Comparison of ENCODE assay signal across 37 cellular contexts in the genomic region with DNA sequence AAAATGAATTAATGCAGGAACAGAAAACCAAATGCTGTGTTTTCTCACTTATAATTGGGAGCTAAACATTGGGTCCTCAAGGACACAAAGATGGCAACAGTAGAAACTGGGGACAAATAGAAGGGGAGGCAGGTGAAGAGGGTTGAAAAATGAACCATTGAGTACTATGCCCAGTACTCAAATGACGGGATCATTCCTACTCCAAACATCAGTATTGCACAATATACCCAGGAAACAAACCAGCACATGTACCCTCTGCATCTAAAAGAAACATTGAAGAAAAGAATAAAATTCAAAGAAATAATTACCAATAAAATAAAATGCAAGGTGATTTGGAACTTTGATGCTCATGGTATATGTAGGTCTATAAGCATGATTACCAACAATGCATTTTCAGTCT.
DNase-seq lines count a peak whose midpoint lies in the region; ATAC-seq, FAIRE-seq and TF ChIP-seq lines count a peak whose summit lies in the region.
"Had no signal": no experiment of that assay in that cellular context is flagged by ENCODE, and none has a peak within 500 bp of the region (broad histone marks: within the 10 kb centered on the region; RNA-seq: fewer than 3 reads in every experiment).

No MANE protein-coding gene starts in this region.

- H4K8ac ChIP-seq in IMR-90 (ENCODE audit: low read depth in 2 of 2, low read length in 2 of 2) (no peak overlapping the region), H1 (ENCODE audit: extremely low read depth, insufficient read depth, low read length) (no peak overlapping the region)

- no peak overlapping the region for H3K4ac ChIP-seq in IMR-90 (ENCODE audit: low read depth, low read length)
- no peak overlapping the region for H3K4ac ChIP-seq in H1 (replicated peaks; ENCODE audit: insufficient read length, low read depth, low read length)

- no peak for TF ChIP-seq POLR2A in HepG2 (IDR thresholded peaks at IDR 0.05; ENCODE audit: insufficient read depth in 1 of 2, low read depth in 2 of 2, low read length in 2 of 2)
- TF ChIP-seq POLR2A in right lobe of liver (IDR thresholded peaks at IDR 0.05): no peak
- no peak for TF ChIP-seq POLR2A in IMR-90 (IDR thresholded peaks at IDR 0.05; ENCODE audit: low read depth, low read length)
- no peak for TF ChIP-seq POLR2A in H1 (IDR thresholded peaks at IDR 0.05; ENCODE audit: control extremely low read depth in 1 of 2, low read depth in 2 of 2, low read length in 2 of 2)

- H3K14ac ChIP-seq in IMR-90 (replicated peaks; ENCODE audit: low read depth, low read length): no peak overlapping the region
- no peak overlapping the region for H3K14ac ChIP-seq in H1 (ENCODE audit: insufficient read length)

- H2AFZ ChIP-seq in HepG2 (ENCODE audit: low read length) (no peak overlapping the region), IMR-90 (replicated peaks; ENCODE audit: low read length, poor library complexity) (no peak overlapping the region), H1 (ENCODE audit: low read length) (no peak overlapping the region)

- no peak overlapping the region for H3K27ac Mint-ChIP-seq in immature natural killer cell
- H3K27ac Mint-ChIP-seq: B cell; CD14-positive monocyte; CD4-positive, alpha-beta memory T cell; CD4-positive, alpha-beta T cell; CD4-positive, CD25-positive, alpha-beta regulatory T cell; CD8-positive, alpha-beta memory T cell; CD8-positive, alpha-beta T cell had no signal

- no TSS peak for BruUV-seq in HepG2 (replicated peaks; lab: Mats Ljungman, UMichigan)
- no TSS peak for BruUV-seq in IMR-90 (replicated peaks; lab: Mats Ljungman, UMichigan)

- no peaks in the 10 kb centered on the region for H4K20me1 ChIP-seq in HepG2 (ENCODE audit: insufficient read depth, low read length)
- no peaks in the 10 kb centered on the region for H4K20me1 ChIP-seq in IMR-90 (ENCODE audit: insufficient read depth, low read length)
- H4K20me1 ChIP-seq in H1 (replicated peaks in 1 of 2; ENCODE audit: control insufficient read depth in 1 of 2, insufficient read depth in 2 of 2, low read length in 2 of 2): no peaks in the 10 kb centered on the region
- H4K20me1 ChIP-seq: BLaER1; BLaER1 treated with 17β-estradiol and CSF1 and Interleukin-3, amounts not matched to agents 10 nM and 100 nM had no signal

- H4K91ac ChIP-seq in IMR-90 (ENCODE audit: insufficient read depth, low read depth, low read length) (no peak overlapping the region), H1 (replicated peaks; ENCODE audit: insufficient read length, low read length) (no peak overlapping the region)

- H3K56ac ChIP-seq in IMR-90 (ENCODE audit: extremely low read depth, insufficient read depth, low read length): no peak overlapping the region
- no peak overlapping the region for H3K56ac ChIP-seq in H1 (replicated peaks; ENCODE audit: insufficient read length, low read depth, low read length)

- H2AK9ac ChIP-seq in IMR-90 (replicated peaks; ENCODE audit: low read depth, low read length, poor library complexity): no peak overlapping the region

- POLR2A ChIA-PET in HepG2 (lab: Yijun Ruan, JAX): no interaction called here
- POLR2A ChIA-PET in IMR-90 (lab: Charles Lee; ENCODE audit: unreplicated experiment): no interaction called here
- POLR2A ChIA-PET in H1 (lab: Charles Lee; ENCODE audit: partially characterized antibody): no interaction called here

- H3K27ac ChIP-seq in HepG2 (ENCODE audit: extremely low read length, insufficient read depth, low read length) (no peak overlapping the region), right lobe of liver (no peak overlapping the region), IMR-90 (ENCODE audit: insufficient read depth, low read length) (no peak overlapping the region), H1 (ENCODE audit: low read depth, low read length) (no peak overlapping the region), upper lobe of right lung (no peak overlapping the region)
- H3K27ac ChIP-seq: 22Rv1; A549; BLaER1; BLaER1 treated with 17β-estradiol and CSF1 and Interleukin-3, amounts not matched to agents 10 nM and 100 nM; C4-2B had no signal

- dilution Hi-C loops in IMR-90 (cut with HindIII; ENCODE audit: low sequenced_read_pairs, unreplicated experiment): no loop called here

- H3K9me3 Mint-ChIP-seq in immature natural killer cell: peaks cover 4 to 40% (median 12%) of the 10 kb centered on the region in 6 donors
- H3K9me3 Mint-ChIP-seq: CD8-positive, alpha-beta T cell had no signal

- H4K5ac ChIP-seq in IMR-90 (ENCODE audit: low read depth, low read length) (no peak overlapping the region), H1 (ENCODE audit: insufficient read length, low read depth, low read length) (no peak overlapping the region)

- no peaks in the 10 kb centered on the region for H3K9me1 ChIP-seq in IMR-90 (ENCODE audit: insufficient read depth, low read length)

- ATAC-seq in HepG2: no peak
- no peak for ATAC-seq in right lobe of liver
- no peak for ATAC-seq in IMR-90 (ENCODE audit: low read depth)
- no peak for ATAC-seq in upper lobe of right lung
- ATAC-seq: A549; CD8-positive, alpha-beta T cell had no signal

- H3K9ac ChIP-seq in HepG2 (ENCODE audit: insufficient read depth, low read depth, low read length) (no peak overlapping the region), IMR-90 (ENCODE audit: low read depth, low read length) (no peak overlapping the region), H1 (replicated peaks in 1 of 4; ENCODE audit: extremely low read depth in 1 of 4, low read depth in 3 of 4, low read length in 3 of 4) (no peak overlapping the region)
- H3K9ac ChIP-seq: BLaER1; BLaER1 treated with 17β-estradiol and CSF1 and Interleukin-3, amounts not matched to agents 10 nM and 100 nM had no signal

- no peak for TF ChIP-seq RAD21 in HepG2 (CRISPR knock-in tag; IDR thresholded peaks at IDR 0.05)
- no peak for TF ChIP-seq RAD21 in IMR-90 (IDR thresholded peaks at IDR 0.05; ENCODE audit: low read length)
- no peak for TF ChIP-seq RAD21 in Ishikawa (IDR thresholded peaks at IDR 0.05; ENCODE audit: low read depth)
- no peak for TF ChIP-seq RAD21 in H1 (IDR thresholded peaks at IDR 0.05 in 1 of 2, conservative IDR thresholded peaks at IDR 0.05 in 1 of 2; ENCODE audit: low read depth in 2 of 2, low read length in 2 of 2)

- H2BK5ac ChIP-seq in IMR-90 (ENCODE audit: low read depth, low read length, poor library complexity, severe bottlenecking) (no peak overlapping the region), H1 (ENCODE audit: low read depth, low read length) (no peak overlapping the region)

- H3K4me1 Mint-ChIP-seq in immature natural killer cell: no peaks in the 10 kb centered on the region
- H3K4me1 Mint-ChIP-seq: B cell; CD14-positive monocyte; CD4-positive, alpha-beta memory T cell; CD4-positive, CD25-positive, alpha-beta regulatory T cell; CD8-positive, alpha-beta memory T cell had no signal

- no peak overlapping the region for H2BK12ac ChIP-seq in H1 (ENCODE audit: low read depth, low read length)

- FAIRE-seq in HepG2 (lab: Jason Lieb, UNC) (no peak), H1 (lab: Jason Lieb, UNC) (no peak)
- FAIRE-seq: A204.1, A549, D721Med had no signal

- H3K9me3 ChIP-seq in HepG2 (ENCODE audit: low read length): no peaks in the 10 kb centered on the region
- no peaks in the 10 kb centered on the region for H3K9me3 ChIP-seq in right lobe of liver
- no peaks in the 10 kb centered on the region for H3K9me3 ChIP-seq in IMR-90 (ENCODE audit: control insufficient read depth, insufficient read depth, low read length)
- no peaks in the 10 kb centered on the region for H3K9me3 ChIP-seq in H1 (ENCODE audit: insufficient read depth in 2 of 2, low read depth in 1 of 2, low read length in 1 of 2)
- no peaks in the 10 kb centered on the region for H3K9me3 ChIP-seq in upper lobe of right lung
- H3K9me3 ChIP-seq: A549; BE2C; BLaER1; BLaER1 treated with 17β-estradiol and CSF1 and Interleukin-3, amounts not matched to agents 10 nM and 100 nM; Caco-2 had no signal

- H2AK5ac ChIP-seq in IMR-90 (ENCODE audit: low read depth, low read length) (no peak overlapping the region), H1 (ENCODE audit: low read depth, low read length) (no peak overlapping the region)

- H3K79me1 ChIP-seq in IMR-90 (ENCODE audit: low read depth in 1 of 2, low read length in 2 of 2) (no peaks in the 10 kb centered on the region), H1 (ENCODE audit: low read depth, low read length) (no peaks in the 10 kb centered on the region)

- TF ChIP-seq EP300 in HepG2 (IDR thresholded peaks at IDR 0.05; ENCODE audit: low read depth in 2 of 2, low read length in 2 of 2) (no peak), HepG2 (CRISPR knock-in tag; IDR thresholded peaks at IDR 0.05; ENCODE audit: borderline replicate concordance) (no peak), Ishikawa (IDR thresholded peaks at IDR 0.05; ENCODE audit: borderline replicate concordance) (no peak), H1 (IDR thresholded peaks at IDR 0.05; ENCODE audit: borderline replicate concordance in 1 of 2, low read depth in 2 of 2, low read length in 2 of 2) (no peak)

- no peak overlapping the region for H3K4me3 ChIP-seq in HepG2 (replicated peaks in 1 of 3; ENCODE audit: insufficient read depth in 1 of 3, low read depth in 2 of 3, low read length in 3 of 3)
- no peak overlapping the region for H3K4me3 ChIP-seq in right lobe of liver
- no peak overlapping the region for H3K4me3 ChIP-seq in IMR-90 (ENCODE audit: insufficient read depth, low read depth, low read length)
- no peak overlapping the region for H3K4me3 ChIP-seq in H1 (ENCODE audit: extremely low read depth in 1 of 4, insufficient read depth in 2 of 4, low read depth in 3 of 4, low read length in 4 of 4)
- H3K4me3 ChIP-seq in upper lobe of right lung: no peak overlapping the region
- H3K4me3 ChIP-seq: A549; BLaER1; BLaER1 treated with 17β-estradiol and CSF1 and Interleukin-3, amounts not matched to agents 10 nM and 100 nM had no signal

- H2BK15ac ChIP-seq in IMR-90 (ENCODE audit: low read depth, low read length) (no peak overlapping the region), H1 (ENCODE audit: low read length) (no peak overlapping the region)

- 85% methylated on average over 1 of the region's 1 CpG for WGBS in HepG2 (ENCODE audit: low lambda C conversion rate)
- WGBS in right lobe of liver (ENCODE audit: insufficient coverage, low coverage, low lambda C conversion rate, missing lambda C conversion rate): 45% methylated on average over 1 of the region's 1 CpG
- no CpG with 5 or more reads among the region's 1 CpG for WGBS in IMR-90 (ENCODE audit: extremely low coverage in 2 of 2, insufficient read length in 1 of 2), 2 experiments
- 88% methylated on average over 1 of the region's 1 CpG; no CpG with 5 or more reads in 1 of the 2 experiments for WGBS in H1 (ENCODE audit: extremely low coverage in 1 of 2, insufficient coverage in 1 of 2, insufficient read length in 1 of 2, insufficient replicate concordance in 2 of 2, low coverage in 1 of 2, low lambda C conversion rate in 2 of 2, missing lambda C conversion rate in 1 of 2), 2 experiments

- H3K18ac ChIP-seq in IMR-90 (ENCODE audit: low read depth, low read length) (no peak overlapping the region), H1 (ENCODE audit: extremely low read depth, low read length) (no peak overlapping the region)

- H3K4me2 ChIP-seq in HepG2 (ENCODE audit: low read depth, low read length) (no peak overlapping the region), IMR-90 (ENCODE audit: low read depth, low read length) (no peak overlapping the region), H1 (ENCODE audit: insufficient read depth in 1 of 2, low read depth in 2 of 2, low read length in 2 of 2) (no peak overlapping the region)
- H3K4me2 ChIP-seq: A549; BLaER1; BLaER1 treated with 17β-estradiol and CSF1 and Interleukin-3, amounts not matched to agents 10 nM and 100 nM had no signal

- CTCF ChIA-PET in HepG2 (lab: Yijun Ruan, JAX; ENCODE audit: low intra/inter-chr PET ratio, low total read pairs): no interaction called here
- CTCF ChIA-PET in IMR-90 (lab: Yijun Ruan, JAX): no interaction called here
- CTCF ChIA-PET in H1 (lab: Charles Lee; ENCODE audit: partially characterized antibody): no interaction called here

- no peaks in the 10 kb centered on the region for H3K27me3 ChIP-seq in HepG2 (ENCODE audit: control insufficient read depth in 1 of 2, insufficient read depth in 2 of 2, low read length in 2 of 2)
- no peaks in the 10 kb centered on the region for H3K27me3 ChIP-seq in right lobe of liver
- no peaks in the 10 kb centered on the region for H3K27me3 ChIP-seq in IMR-90 (ENCODE audit: control insufficient read depth, insufficient read depth, low read length)
- H3K27me3 ChIP-seq in H1 (replicated peaks in 1 of 4; ENCODE audit: control insufficient read depth in 3 of 4, extremely low read depth in 1 of 4, insufficient read depth in 3 of 4, low read length in 3 of 4): no peaks in the 10 kb centered on the region
- H3K27me3 ChIP-seq in upper lobe of right lung: no peaks in the 10 kb centered on the region
- H3K27me3 ChIP-seq: BE2C; BLaER1; BLaER1 treated with 17β-estradiol and CSF1 and Interleukin-3, amounts not matched to agents 10 nM and 100 nM had no signal

- H2BK20ac ChIP-seq in IMR-90 (ENCODE audit: low read depth, low read length): no peak overlapping the region
- H2BK20ac ChIP-seq in H1 (ENCODE audit: low read length): no peak overlapping the region

- intact Hi-C loops in HepG2 (cut with micrococcal nuclease; ENCODE audit: unreplicated experiment): no loop called here
- intact Hi-C loops in right lobe of liver (cut with DNase I): no loop called here
- intact Hi-C loops in IMR-90 (cut with micrococcal nuclease): no loop called here
- intact Hi-C loops in upper lobe of right lung (cut with DNase I): no loop called here

- no peak for TF ChIP-seq CTCF in HepG2 (CRISPR knock-in tag; IDR thresholded peaks at IDR 0.05)
- no peak for TF ChIP-seq CTCF in right lobe of liver (IDR thresholded peaks at IDR 0.05)
- no peak for TF ChIP-seq CTCF in IMR-90 (conservative IDR thresholded peaks at IDR 0.05; ENCODE audit: low read depth, low read length)
- no peak for TF ChIP-seq CTCF in H1 (IDR thresholded peaks at IDR 0.05; ENCODE audit: control extremely low read depth in 1 of 3, insufficient read depth in 1 of 3, low read depth in 1 of 3, low read length in 3 of 3)
- TF ChIP-seq CTCF in upper lobe of right lung (IDR thresholded peaks at IDR 0.05): no peak

- H2BK120ac ChIP-seq in IMR-90 (ENCODE audit: low read depth, low read length): no peak overlapping the region
- H2BK120ac ChIP-seq in H1 (replicated peaks; ENCODE audit: low read depth, low read length): no peak overlapping the region

- H3K27me3 Mint-ChIP-seq in immature natural killer cell (ENCODE audit: low read depth in 3 of 3): no peaks in the 10 kb centered on the region
- H3K27me3 Mint-ChIP-seq: B cell; CD4-positive, alpha-beta memory T cell; CD4-positive, alpha-beta T cell; CD4-positive, CD25-positive, alpha-beta regulatory T cell; CD8-positive, alpha-beta memory T cell had no signal

- in situ Hi-C loops in HepG2 (cut with HindIII; ENCODE audit: extremely low pct_ligation_motif_present, low pct_unique_long_range_greater_than_20kb): no loop called here
- in situ Hi-C loops in IMR-90 (cut with MboI; ENCODE audit: low sequenced_read_pairs): no loop called here

- H3K4me1 ChIP-seq in HepG2 (ENCODE audit: insufficient read depth, low read length) (peaks cover 19% of the 10 kb centered on the region), right lobe of liver (peaks cover 0 to 12% (median 2%) of the 10 kb centered on the region in 4 donors), IMR-90 (ENCODE audit: control insufficient read depth, insufficient read depth, low read length) (no peaks in the 10 kb centered on the region), H1 (replicated peaks in 1 of 4; ENCODE audit: control insufficient read depth in 3 of 4, insufficient read depth in 4 of 4, low read length in 3 of 4) (no peaks in the 10 kb centered on the region), upper lobe of right lung (no peaks in the 10 kb centered on the region)
- H3K4me1 ChIP-seq: BE2C; BLaER1; BLaER1 treated with 17β-estradiol and CSF1 and Interleukin-3, amounts not matched to agents 10 nM and 100 nM had no signal

- no peak overlapping the region for H3K4me3 Mint-ChIP-seq in immature natural killer cell
- H3K4me3 Mint-ChIP-seq: B cell; CD14-positive monocyte; CD4-positive, alpha-beta memory T cell; CD4-positive, alpha-beta T cell; CD4-positive, CD25-positive, alpha-beta regulatory T cell; CD8-positive, alpha-beta memory T cell; CD8-positive, alpha-beta T cell had no signal

- H3K36me3 ChIP-seq in HepG2 (replicated peaks in 1 of 2; ENCODE audit: control insufficient read depth in 1 of 2, insufficient read depth in 2 of 2, low read length in 2 of 2): no peaks in the 10 kb centered on the region
- no peaks in the 10 kb centered on the region for H3K36me3 ChIP-seq in right lobe of liver
- H3K36me3 ChIP-seq in IMR-90 (ENCODE audit: control insufficient read depth, insufficient read depth, low read length): no peaks in the 10 kb centered on the region
- no peaks in the 10 kb centered on the region for H3K36me3 ChIP-seq in H1 (ENCODE audit: control insufficient read depth in 2 of 4, insufficient read depth in 4 of 4, low read length in 3 of 4)
- no peaks in the 10 kb centered on the region for H3K36me3 ChIP-seq in upper lobe of right lung
- H3K36me3 ChIP-seq: BE2C; BLaER1; BLaER1 treated with 17β-estradiol and CSF1 and Interleukin-3, amounts not matched to agents 10 nM and 100 nM had no signal

- H3K23ac ChIP-seq in IMR-90 (ENCODE audit: low read depth, low read length) (no peak overlapping the region), H1 (ENCODE audit: insufficient read length) (no peak overlapping the region)

- DNase-seq in HepG2 (ENCODE audit: low spot score) (no peak), right lobe of liver (no peak), IMR-90 (no peak), H1 (ENCODE audit: low read depth in 1 of 2, low spot score in 2 of 2) (no peak), immature natural killer cell (no peak), cortex of kidney (lab: John Stamatoyannopoulos, UW) (no peak), upper lobe of right lung (no peak)
- DNase-seq: 8988T; ACHN; AML-193; BE2C; C1 segment of cervical spinal cord; Caco-2; Calu3; CD4-positive, alpha-beta memory T cell; CD4-positive, alpha-beta T cell; CD4-positive, CD25-positive, alpha-beta regulatory T cell; CD8-positive, alpha-beta memory T cell; CD8-positive, alpha-beta T cell; COR-L47; DMS 273 treated with DMSO at 0.1 percent for 48 hours; DMS153; DMS53; DMS79; DMS79 treated with DMSO at 0.1 percent for 48 hours; DND-41; EL had no signal

- H3K36me3 Mint-ChIP-seq in immature natural killer cell: no peaks in the 10 kb centered on the region
- H3K36me3 Mint-ChIP-seq: CD14-positive monocyte; CD4-positive, alpha-beta memory T cell; CD4-positive, CD25-positive, alpha-beta regulatory T cell; CD8-positive, alpha-beta memory T cell; CD8-positive, alpha-beta T cell had no signal

- H3K79me2 ChIP-seq in HepG2 (ENCODE audit: insufficient read depth, low read length) (no peaks in the 10 kb centered on the region), H1 (ENCODE audit: control insufficient read depth in 1 of 2, insufficient read depth in 2 of 2, low read length in 2 of 2) (no peaks in the 10 kb centered on the region)

- no peaks in the 10 kb centered on the region for H3K23me2 ChIP-seq in H1 (ENCODE audit: low read depth, low read length)
